ENCODE assay signal across 26 cellular contexts in genomic region chr12:507261-507853, GRCh38.
"Had no signal": no experiment of that assay in that cellular context is flagged by ENCODE, and none has a peak within 500 bp of the region (broad histone marks: within the 10 kb centered on the region; RNA-seq: fewer than 3 reads in every experiment).

No MANE protein-coding gene starts in this region.

- H3K27me3 Mint-ChIP-seq: activated T-helper 17 cell treated with anti-CD3 and anti-CD28 coated beads, Interleukin-2, amount 50 U/mL, for 72 hours; central memory CD8-positive, alpha-beta T cell had no signal

- H3K9me3 Mint-ChIP-seq: activated CD4-positive, alpha-beta memory T cell treated with anti-CD3 and anti-CD28 coated beads, Interleukin-2, amount 10 ng/mL, durations not matched to agents 7 days and 5 days; activated naive CD4-positive, alpha-beta T cell treated with anti-CD3 and anti-CD28 coated beads for 36 hours; activated naive CD8-positive, alpha-beta T cell treated with anti-CD3 and anti-CD28 coated beads, Interleukin-2, amount 50 U/mL, for 24 hours; activated T-helper 17 cell treated with anti-CD3 and anti-CD28 coated beads, Interleukin-2, amount 50 U/mL, for 72 hours; central memory CD8-positive, alpha-beta T cell; mesothelial cell of epicardium; naive B cell; stimulated activated naive CD8-positive, alpha-beta T cell treated with anti-CD3 and anti-CD28 coated beads, Interleukin-15, amount 100 ng/mL, for 72 hours had no signal

- H3K27ac Mint-ChIP-seq: activated CD4-positive, alpha-beta memory T cell treated with anti-CD3 and anti-CD28 coated beads, Interleukin-2, amount 10 ng/mL, durations not matched to agents 7 days and 5 days; activated naive CD4-positive, alpha-beta T cell treated with anti-CD3 and anti-CD28 coated beads for 36 hours; activated naive CD8-positive, alpha-beta T cell treated with anti-CD3 and anti-CD28 coated beads, Interleukin-2, amount 50 U/mL, for 24 hours; activated T-helper 17 cell treated with anti-CD3 and anti-CD28 coated beads, Interleukin-2, amount 50 U/mL, for 72 hours; mesothelial cell of epicardium; naive B cell; neural progenitor cell; stimulated activated naive CD8-positive, alpha-beta T cell treated with anti-CD3 and anti-CD28 coated beads, Interleukin-15, amount 100 ng/mL, for 72 hours had no signal

- H3K4me1 Mint-ChIP-seq: activated naive CD8-positive, alpha-beta T cell treated with anti-CD3 and anti-CD28 coated beads, Interleukin-2, amount 50 U/mL, for 24 hours; activated T-helper 17 cell treated with anti-CD3 and anti-CD28 coated beads, Interleukin-2, amount 50 U/mL, for 72 hours had no signal

- ATAC-seq: activated naive CD8-positive, alpha-beta T cell treated with anti-CD3 and anti-CD28 coated beads, Interleukin-2, amount 50 U/mL, for 24 hours; activated T-helper 17 cell treated with anti-CD3 and anti-CD28 coated beads, Interleukin-2, amount 50 U/mL, for 72 hours; esophagus mucosa; gastrocnemius medialis; psoas muscle; sciatic nerve; SK-N-SH treated with all-trans-retinoic acid at 6 μM for 48 hours; stimulated activated naive CD8-positive, alpha-beta T cell treated with anti-CD3 and anti-CD28 coated beads, Interleukin-15, amount 100 ng/mL, for 72 hours had no signal

- H3K36me3 Mint-ChIP-seq: mesothelial cell of epicardium, naive B cell had no signal

- H3K4me3 Mint-ChIP-seq: activated CD4-positive, alpha-beta memory T cell treated with anti-CD3 and anti-CD28 coated beads, Interleukin-2, amount 10 ng/mL, durations not matched to agents 7 days and 5 days; activated naive CD4-positive, alpha-beta T cell treated with anti-CD3 and anti-CD28 coated beads for 36 hours; activated naive CD8-positive, alpha-beta T cell treated with anti-CD3 and anti-CD28 coated beads, Interleukin-2, amount 50 U/mL, for 24 hours; activated T-helper 17 cell treated with anti-CD3 and anti-CD28 coated beads, Interleukin-2, amount 50 U/mL, for 72 hours; central memory CD8-positive, alpha-beta T cell; mesothelial cell of epicardium; naive B cell; neural progenitor cell; stimulated activated naive CD8-positive, alpha-beta T cell treated with anti-CD3 and anti-CD28 coated beads, Interleukin-15, amount 100 ng/mL, for 72 hours had no signal

- DNase-seq: activated CD4-positive, alpha-beta memory T cell treated with anti-CD3 and anti-CD28 coated beads, Interleukin-2, amount 10 ng/mL, durations not matched to agents 7 days and 5 days; activated CD4-positive, alpha-beta T cell treated with anti-CD3 and anti-CD28 coated beads for 48 hours; activated CD4-positive, CD25-positive, alpha-beta regulatory T cell; activated naive CD4-positive, alpha-beta T cell treated with anti-CD3 and anti-CD28 coated beads for 36 hours; activated naive CD8-positive, alpha-beta T cell treated with anti-CD3 and anti-CD28 coated beads, Interleukin-2, amount 50 U/mL, for 24 hours; activated T-cell treated with anti-CD3 and anti-CD28 coated beads, Interleukin-2, amount 50 U/mL, for 1 hour; aorta; brain microvascular endothelial cell; cortex of kidney; gastrocnemius medialis; head of caudate nucleus; kidney glomerular epithelial cell; naive B cell; psoas muscle; stimulated activated CD4-positive, alpha-beta T cell treated with anti-CD3 and anti-CD28 coated beads, Interleukin-4, amount 100 ng/mL, for 1 hour; stimulated activated naive CD8-positive, alpha-beta T cell treated with anti-CD3 and anti-CD28 coated beads, Interleukin-15, amount 100 ng/mL, for 72 hours; T-helper 1 cell; T-helper 9 cell; upper lobe of right lung had no signal
